Comparison of ENCODE assay signal across 1 cellular context in genomic region chr5:56569576-56569975, GRCh38.
TF ChIP-seq lines count a peak whose summit lies in the region.

No MANE protein-coding gene starts in this region.

TF ChIP-seq in SK-N-SH, 30 proteins besides CTCF, POLR2A, EP300 and RAD21 (continued from another document):
- TF ChIP-seq REST (IDR thresholded peaks at IDR 0.05; ENCODE audit: low read depth, low read length) (no peak), FOXJ3 (CRISPR knock-in tag; IDR thresholded peaks at IDR 0.05) (no peak), SMC3 (IDR thresholded peaks at IDR 0.05; ENCODE audit: low read depth, low read length) (no peak), MEF2A (IDR thresholded peaks at IDR 0.05; ENCODE audit: borderline replicate concordance, low read depth) (no peak), RXRA (IDR thresholded peaks at IDR 0.05; ENCODE audit: borderline replicate concordance, low read depth) (no peak), GABPA (IDR thresholded peaks at IDR 0.05; ENCODE audit: low read depth) (no peak)
